8 cellular contexts compared by ENCODE assay signal in the genomic region with DNA sequence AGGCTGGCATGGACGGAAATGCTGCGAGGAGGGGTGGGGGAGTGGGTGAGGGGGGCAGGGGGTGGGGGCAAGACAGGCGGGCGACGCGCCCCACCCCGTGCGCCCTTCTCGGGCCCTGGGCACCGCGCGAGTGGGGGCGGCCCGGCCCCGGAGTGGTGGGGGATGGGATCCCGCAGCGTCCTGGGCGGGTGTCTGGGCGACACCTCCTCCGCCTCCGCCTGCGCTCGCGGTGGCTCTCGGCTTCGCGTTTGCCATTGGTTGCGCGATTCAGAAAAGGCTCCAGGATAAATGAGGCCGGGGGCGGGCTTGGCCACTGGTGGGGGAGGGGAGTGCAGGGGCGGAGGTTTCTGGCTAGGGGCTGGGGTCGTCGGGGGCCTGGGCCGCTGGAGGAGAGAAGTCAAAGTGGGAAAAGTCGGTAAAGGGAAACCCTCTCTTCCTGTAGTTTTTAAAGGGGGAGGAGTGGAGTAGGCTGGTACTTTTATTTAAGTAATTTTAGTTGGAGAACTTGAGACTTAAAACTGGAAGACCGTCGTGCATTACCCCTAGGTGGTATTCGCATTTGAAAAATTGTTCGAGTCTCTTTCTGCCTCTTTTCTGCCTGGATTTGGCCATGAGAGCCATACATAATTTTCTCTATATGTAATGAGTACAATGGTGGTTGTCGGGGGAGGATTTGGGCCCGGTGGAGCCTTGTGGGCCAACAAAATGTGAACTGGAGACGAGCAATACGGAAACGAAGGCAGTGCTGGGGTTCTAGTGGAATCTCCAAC. TPM values are rescaled to one million over a fixed set of nuclear protein-coding genes. Genes with fewer than 3 reads are reported as not detected.
DNase-seq lines count a peak whose midpoint lies in the region; ATAC-seq and TF ChIP-seq lines count a peak whose summit lies in the region.

No MANE protein-coding gene starts in this region.

- peak overlapping the region; percentile 85 for H2AK9ac ChIP-seq in IMR-90 (replicated peaks; ENCODE audit: low read depth, low read length, poor library complexity)

- peak overlapping the region in 3 of 8 donors; percentile 4 to 62 (median 56) for H3K27ac Mint-ChIP-seq in CD8-positive, alpha-beta memory T cell
- H3K27ac Mint-ChIP-seq in brain: peak overlapping the region; percentile 96 to 100 (median 98)

- peak overlapping the region; percentile 94 for H4K91ac ChIP-seq in IMR-90 (ENCODE audit: insufficient read depth, low read depth, low read length)

- H3K14ac ChIP-seq in IMR-90 (replicated peaks; ENCODE audit: low read depth, low read length): peak overlapping the region; percentile 91

- H4K8ac ChIP-seq in IMR-90 (ENCODE audit: low read depth in 2 of 2, low read length in 2 of 2) (peak overlapping the region; percentile 66 to 90), mesendoderm (ENCODE audit: low read depth, low read length) (no peak overlapping the region)

- H3K18ac ChIP-seq in IMR-90 (ENCODE audit: low read depth, low read length): peak overlapping the region; percentile 80
- peak overlapping the region; percentile 94 for H3K18ac ChIP-seq in mesendoderm (ENCODE audit: low read length)

- WGBS in IMR-90 (ENCODE audit: extremely low coverage in 2 of 2, insufficient read length in 1 of 2), 2 experiments: 0% methylated on average over 22 of the region's 45 CpGs; no CpG with 5 or more reads in 1 of the 2 experiments
- no CpG with 5 or more reads among the region's 45 CpGs for WGBS in mesendoderm (ENCODE audit: extremely low coverage, insufficient coverage, low lambda C conversion rate)

- H3K4me2 ChIP-seq in IMR-90 (ENCODE audit: low read depth, low read length): peak overlapping the region; percentile 92
- peak overlapping the region; percentile 77 for H3K4me2 ChIP-seq in mesendoderm (ENCODE audit: low read length)

- in situ Hi-C loops in IMR-90 (cut with MboI; ENCODE audit: low sequenced_read_pairs): no loop called here

- peak overlapping the region; percentile 95 for H3K23ac ChIP-seq in IMR-90 (ENCODE audit: low read depth, low read length)
- peak overlapping the region; percentile 72 for H3K23ac ChIP-seq in mesendoderm (ENCODE audit: low read length)

- TF ChIP-seq RAD21 in IMR-90 (IDR thresholded peaks at IDR 0.05; ENCODE audit: low read length): no peak

- no peaks in the 10 kb centered on the region for H3K9me1 ChIP-seq in IMR-90 (ENCODE audit: insufficient read depth, low read length)

- peaks cover 35 to 48% (median 36%) of the 10 kb centered on the region in 3 donors for H3K4me1 Mint-ChIP-seq in CD8-positive, alpha-beta memory T cell
- H3K4me1 Mint-ChIP-seq in brain: peaks cover 44% of the 10 kb centered on the region

- peak; percentile 62 for TF ChIP-seq POLR2A in GM19099 (IDR thresholded peaks at IDR 0.05; ENCODE audit: extremely low read depth, insufficient read length, low read depth)
- no peak for TF ChIP-seq POLR2A in IMR-90 (IDR thresholded peaks at IDR 0.05; ENCODE audit: low read depth, low read length)

- intact Hi-C loops in IMR-90 (cut with micrococcal nuclease): loop anchor here (5.0 to 10.0 kb wide), 2 partner anchors 194 to 286 kb away; a partner anchor contains a TSS

- H3K4me3 Mint-ChIP-seq in CD8-positive, alpha-beta memory T cell: peak overlapping the region; percentile 67 to 86 (median 80)
- H3K4me3 Mint-ChIP-seq in brain: peak overlapping the region; percentile 89 to 94 (median 93)

- H4K5ac ChIP-seq in IMR-90 (ENCODE audit: low read depth, low read length) (peak overlapping the region; percentile 33), mesendoderm (ENCODE audit: low read length) (no peak overlapping the region)

- H2BK20ac ChIP-seq in IMR-90 (ENCODE audit: low read depth, low read length): peak overlapping the region; percentile 72; the same call in 1 of the 2 replicates

- H3K27me3 Mint-ChIP-seq in CD8-positive, alpha-beta memory T cell: peaks cover 73% of the 10 kb centered on the region in 2 donors
- H3K27me3 Mint-ChIP-seq in brain: peaks cover 22% of the 10 kb centered on the region

- peak; percentile 37 for ATAC-seq in IMR-90 (ENCODE audit: low read depth)

- H2AFZ ChIP-seq in IMR-90 (replicated peaks; ENCODE audit: low read length, poor library complexity): peak overlapping the region; percentile 76

- peak overlapping the region; percentile 96 for H3K9ac ChIP-seq in IMR-90 (ENCODE audit: low read depth, low read length)
- peak overlapping the region; percentile 97 for H3K9ac ChIP-seq in mesendoderm (ENCODE audit: low read length)

- POLR2A ChIA-PET in CD8-positive, alpha-beta memory T cell (lab: Charles Lee): no interaction called here
- POLR2A ChIA-PET in IMR-90 (lab: Charles Lee; ENCODE audit: unreplicated experiment): no interaction called here

- CTCF ChIA-PET in CD8-positive, alpha-beta memory T cell (lab: Charles Lee): no interaction called here
- CTCF ChIA-PET in IMR-90 (lab: Yijun Ruan, JAX): no interaction called here

- H4K20me1 ChIP-seq in IMR-90 (ENCODE audit: insufficient read depth, low read length): peaks cover 10% of the 10 kb centered on the region; the same call in 1 of the 2 replicates

- DNase-seq in CD8-positive, alpha-beta memory T cell: peak in 2 of 5 donors; percentile 7 to 37
- DNase-seq in IMR-90: peak; percentile 68
- DNase-seq in mesendoderm: peak; percentile 97
- DNase-seq in OCI-M2 (lab: John Stamatoyannopoulos, UW; ENCODE audit: unreplicated experiment): no peak
- DNase-seq in GM19238 (ENCODE audit: insufficient read length, low spot score): no peak

- H3K4ac ChIP-seq in IMR-90 (ENCODE audit: low read depth, low read length): peak overlapping the region; percentile 92
- H3K4ac ChIP-seq in mesendoderm (ENCODE audit: low read depth, low read length): peak overlapping the region; percentile 93

- no peaks in the 10 kb centered on the region for H3K36me3 Mint-ChIP-seq in CD8-positive, alpha-beta memory T cell
- no peaks in the 10 kb centered on the region for H3K36me3 Mint-ChIP-seq in brain

- H3K36me3 ChIP-seq in CD8-positive, alpha-beta memory T cell (ENCODE audit: insufficient read depth, low read length): no peaks in the 10 kb centered on the region
- H3K36me3 ChIP-seq in IMR-90 (ENCODE audit: control insufficient read depth, insufficient read depth, low read length) (no peaks in the 10 kb centered on the region), mesendoderm (ENCODE audit: control insufficient read depth, insufficient read depth, low read length) (no peaks in the 10 kb centered on the region)

- no TSS peak for BruUV-seq in IMR-90 (replicated peaks; lab: Mats Ljungman, UMichigan)

- peaks cover 60% of the 10 kb centered on the region for H3K4me1 ChIP-seq in CD8-positive, alpha-beta memory T cell (ENCODE audit: insufficient read depth, low read length)
- H3K4me1 ChIP-seq in IMR-90 (ENCODE audit: control insufficient read depth, insufficient read depth, low read length) (peaks cover 2% of the 10 kb centered on the region; the same call in 1 of the 2 replicates), mesendoderm (ENCODE audit: control insufficient read depth, low read depth, low read length) (peaks cover 2% of the 10 kb centered on the region)

- H3K27me3 ChIP-seq in CD8-positive, alpha-beta memory T cell (ENCODE audit: insufficient read depth, low read length, poor library complexity, severe bottlenecking): peaks cover 93% of the 10 kb centered on the region
- H3K27me3 ChIP-seq in IMR-90 (ENCODE audit: control insufficient read depth, insufficient read depth, low read length): no peaks in the 10 kb centered on the region
- no peaks in the 10 kb centered on the region for H3K27me3 ChIP-seq in mesendoderm (ENCODE audit: insufficient read depth, low read length, poor library complexity)

- H3K9me3 Mint-ChIP-seq in CD8-positive, alpha-beta memory T cell: peaks cover 10 to 25% (median 17%) of the 10 kb centered on the region in 5 donors
- peaks cover 0 to 2% (median 0%) of the 10 kb centered on the region in 5 experiments for H3K9me3 Mint-ChIP-seq in brain

- H2AK5ac ChIP-seq in IMR-90 (ENCODE audit: low read depth, low read length) (peak overlapping the region; percentile 85), mesendoderm (ENCODE audit: low read length) (no peak overlapping the region)

- no peaks in the 10 kb centered on the region for H3K9me3 ChIP-seq in CD8-positive, alpha-beta memory T cell (ENCODE audit: low read length)
- no peaks in the 10 kb centered on the region for H3K9me3 ChIP-seq in IMR-90 (ENCODE audit: control insufficient read depth, insufficient read depth, low read length)

- H3K79me1 ChIP-seq in IMR-90 (ENCODE audit: low read depth in 1 of 2, low read length in 2 of 2) (peaks cover 0 to 19% of the 10 kb centered on the region in 2 experiments; a peak in 2 of 4 replicates), mesendoderm (ENCODE audit: low read length) (peaks cover 2% of the 10 kb centered on the region)

- H3K56ac ChIP-seq in IMR-90 (ENCODE audit: extremely low read depth, insufficient read depth, low read length) (peak overlapping the region; percentile 99), mesendoderm (ENCODE audit: low read length) (peak overlapping the region; percentile 97)

- H2BK5ac ChIP-seq in IMR-90 (ENCODE audit: low read depth, low read length, poor library complexity, severe bottlenecking): peak overlapping the region; percentile 97
- H2BK5ac ChIP-seq in mesendoderm (ENCODE audit: low read length): peak overlapping the region; percentile 82

- peaks cover 37% of the 10 kb centered on the region for H3K79me2 ChIP-seq in mesendoderm (ENCODE audit: control insufficient read depth, insufficient read depth, low read length)

- H2BK15ac ChIP-seq in IMR-90 (ENCODE audit: low read depth, low read length): peak overlapping the region; percentile 80; the same call in 2 of the 3 replicates
- H2BK15ac ChIP-seq in mesendoderm (replicated peaks; ENCODE audit: low read depth): no peak overlapping the region

- dilution Hi-C loops in IMR-90 (cut with HindIII; ENCODE audit: low sequenced_read_pairs, unreplicated experiment): no loop called here

- H3K27ac ChIP-seq in CD8-positive, alpha-beta memory T cell (ENCODE audit: low read depth, low read length): peak overlapping the region; percentile 70
- H3K27ac ChIP-seq in IMR-90 (ENCODE audit: insufficient read depth, low read length): peak overlapping the region; percentile 77
- H3K27ac ChIP-seq in mesendoderm (ENCODE audit: low read depth, low read length): peak overlapping the region; percentile 96

- H3K4me3 ChIP-seq in CD8-positive, alpha-beta memory T cell (ENCODE audit: low read length): no peak overlapping the region
- H3K4me3 ChIP-seq in IMR-90 (ENCODE audit: insufficient read depth, low read depth, low read length) (peak overlapping the region; percentile 57), mesendoderm (ENCODE audit: low read length) (peak overlapping the region; percentile 82)

- H2BK120ac ChIP-seq in IMR-90 (ENCODE audit: low read depth, low read length) (peak overlapping the region; percentile 88), mesendoderm (ENCODE audit: low read depth, low read length) (peak overlapping the region; percentile 85)

- TF ChIP-seq CTCF in IMR-90 (conservative IDR thresholded peaks at IDR 0.05; ENCODE audit: low read depth, low read length) (no peak), brain (conservative IDR thresholded peaks at IDR 0.05) (no peak)

RNA-seq across cellular contexts. Expression of a gene that starts 1.0 kb away (rescaled TPM):
- total RNA-seq in CD8-positive, alpha-beta memory T cell: under 1 TPM; 0.04 to 0.13 TPM
- 0.15 TPM for polyA plus RNA-seq in CD8-positive, alpha-beta memory T cell
- 59.3 and 94.2 TPM in 2 replicates for total RNA-seq in IMR-90 (2012; rRNA removed)
- polyA plus RNA-seq in IMR-90 (2012; rRNA removed) (47.6 and 50.9 TPM in 2 replicates), brain (ENCODE audit: insufficient read depth, low read depth, low replicate concordance) (not detected)
- polyA plus RNA-seq in IMR-90 (2012; cell fraction: cytosol; rRNA removed): 13.2 and 16.4 TPM in 2 replicates
- polyA plus RNA-seq in IMR-90 (2012; cell fraction: nucleus; rRNA removed; ENCODE audit: low replicate concordance): 34.2 and 98.3 TPM in 2 replicates
- 47.6 TPM for polyA plus RNA-seq in PFSK-1 (2012; ENCODE audit: insufficient read length, low read depth)
- 53.9 TPM for polyA plus RNA-seq in mesendoderm (2013, experiment 1 of 2)
- polyA plus RNA-seq in mesendoderm (2013, experiment 2 of 2): 54.3 TPM

Comparison
In these comparisons a context has a peak if more than half of its experiments do, and no peak if none do; other contexts are left out.
1. DNase-seq: peak in IMR-90 (single experiment) and mesendoderm (single experiment); none in OCI-M2 (single experiment) and GM19238 (single experiment).
2. RNA of a gene that starts 1.0 kb away (polyA plus RNA-seq): 13.2 to 98.3 TPM in IMR-90; 0.15 TPM in CD8-positive, alpha-beta memory T cell (single experiment) and not detected in brain (single experiment); every median in the first group is over 10 times any median in the second.
3. Peak in every context shown above with its lines, with median percentiles within 50 percentile points of each other: H3K27ac ChIP-seq.